ENCODE assay signal across 8 cellular contexts in the genomic region with DNA sequence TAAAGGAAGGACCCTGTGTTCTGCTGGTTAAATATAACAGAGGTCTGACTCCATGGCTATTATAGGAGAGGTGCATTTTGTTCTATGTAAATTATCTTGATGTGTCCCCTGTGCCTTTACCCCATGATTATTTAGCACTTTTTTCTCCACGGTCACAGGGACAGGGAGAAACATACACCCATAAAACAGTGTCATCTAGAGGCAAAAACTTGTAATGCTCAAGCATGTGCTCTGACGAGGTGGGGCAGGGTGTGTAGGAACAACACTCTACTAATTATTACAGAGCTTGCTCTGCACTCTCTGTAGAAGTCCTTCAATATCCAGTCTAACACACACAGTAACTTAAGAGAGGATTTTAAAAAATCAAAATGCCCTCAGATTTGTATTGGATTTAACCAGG.
DNase-seq lines count a peak whose midpoint lies in the region; ATAC-seq and TF ChIP-seq lines count a peak whose summit lies in the region.

No MANE protein-coding gene starts in this region.

- H3K4me1 Mint-ChIP-seq in chondrocyte (ENCODE audit: low read depth) = peaks cover 18% of the 10 kb centered on the region
- H3K4me1 Mint-ChIP-seq in activated CD8-positive, alpha-beta memory T cell treated with anti-CD3 and anti-CD28 coated beads, Interleukin-2, amount 10 ng/mL, durations not matched to agents 7 days and 5 days = no peaks in the 10 kb centered on the region
- H3K4me1 Mint-ChIP-seq in immature natural killer cell = no peaks in the 10 kb centered on the region

- DNase-seq in EH (ENCODE audit: low read depth) = peak; percentile 40
- peak; percentile 9 for DNase-seq in KBM-7
- DNase-seq in chondrocyte (ENCODE audit: low spot score) = no peak
- no peak for DNase-seq in SK-N-DZ (ENCODE audit: low spot score)
- DNase-seq in activated CD8-positive, alpha-beta memory T cell treated with anti-CD3 and anti-CD28 coated beads, Interleukin-2, amount 10 ng/mL, durations not matched to agents 7 days and 5 days = no peak
- DNase-seq in immature natural killer cell = no peak

- no peaks in the 10 kb centered on the region for H3K9me3 ChIP-seq in muscle layer of duodenum (ENCODE audit: control insufficient read depth in 1 of 2, low read length in 2 of 2)

- in situ Hi-C loops in KBM-7 (cut with MboI; ENCODE audit: low pct_unique_long_range_greater_than_20kb, low sequenced_read_pairs) = no loop called here

- no peak overlapping the region for H3K27ac Mint-ChIP-seq in chondrocyte (ENCODE audit: unreplicated experiment)
- no peak overlapping the region for H3K27ac Mint-ChIP-seq in activated CD8-positive, alpha-beta memory T cell treated with anti-CD3 and anti-CD28 coated beads, Interleukin-2, amount 10 ng/mL, durations not matched to agents 7 days and 5 days
- H3K27ac Mint-ChIP-seq in immature natural killer cell = no peak overlapping the region

- no peaks in the 10 kb centered on the region for H3K27me3 Mint-ChIP-seq in chondrocyte (ENCODE audit: low read depth)
- no peaks in the 10 kb centered on the region for H3K27me3 Mint-ChIP-seq in activated CD8-positive, alpha-beta memory T cell treated with anti-CD3 and anti-CD28 coated beads, Interleukin-2, amount 10 ng/mL, durations not matched to agents 7 days and 5 days
- peaks cover 1 to 3% (median 2%) of the 10 kb centered on the region in 3 donors for H3K27me3 Mint-ChIP-seq in immature natural killer cell (ENCODE audit: low read depth in 3 of 3)

- no peak overlapping the region for H3K4me3 ChIP-seq in muscle layer of duodenum (ENCODE audit: low read depth in 1 of 2, low read length in 2 of 2)

- H3K4me3 Mint-ChIP-seq in chondrocyte (ENCODE audit: unreplicated experiment) (no peak overlapping the region), immature natural killer cell (no peak overlapping the region)
- H3K4me3 Mint-ChIP-seq in activated CD8-positive, alpha-beta memory T cell treated with anti-CD3 and anti-CD28 coated beads, Interleukin-2, amount 10 ng/mL, durations not matched to agents 7 days and 5 days = no peak overlapping the region

- no peak for ATAC-seq in GM21515 (IDR thresholded peaks at IDR 0.05; ENCODE audit: unreplicated experiment)
- no peak for ATAC-seq in activated CD8-positive, alpha-beta memory T cell treated with anti-CD3 and anti-CD28 coated beads, Interleukin-2, amount 10 ng/mL, durations not matched to agents 7 days and 5 days

- H3K36me3 Mint-ChIP-seq in chondrocyte (ENCODE audit: low read depth) (peaks cover 1% of the 10 kb centered on the region), immature natural killer cell (no peaks in the 10 kb centered on the region)
- no peaks in the 10 kb centered on the region for H3K36me3 Mint-ChIP-seq in activated CD8-positive, alpha-beta memory T cell treated with anti-CD3 and anti-CD28 coated beads, Interleukin-2, amount 10 ng/mL, durations not matched to agents 7 days and 5 days

- no peaks in the 10 kb centered on the region for H3K36me3 ChIP-seq in muscle layer of duodenum (ENCODE audit: control insufficient read depth in 1 of 2, insufficient read depth in 2 of 2, low read length in 2 of 2)

- peaks cover 0 to 7% of the 10 kb centered on the region in 2 donors for H3K4me1 ChIP-seq in muscle layer of duodenum (ENCODE audit: control insufficient read depth in 1 of 2, insufficient read depth in 2 of 2, low read length in 2 of 2)

- H3K27me3 ChIP-seq in muscle layer of duodenum (ENCODE audit: low read depth, low read length) = no peaks in the 10 kb centered on the region

- H3K9me3 Mint-ChIP-seq in chondrocyte (ENCODE audit: low read depth) = no peaks in the 10 kb centered on the region
- no peaks in the 10 kb centered on the region for H3K9me3 Mint-ChIP-seq in activated CD8-positive, alpha-beta memory T cell treated with anti-CD3 and anti-CD28 coated beads, Interleukin-2, amount 10 ng/mL, durations not matched to agents 7 days and 5 days (ENCODE audit: low read depth)
- no peaks in the 10 kb centered on the region for H3K9me3 Mint-ChIP-seq in immature natural killer cell

- peak overlapping the region; percentile 40 for H3K27ac ChIP-seq in muscle layer of duodenum (ENCODE audit: low read length)

- TF ChIP-seq CTCF in chondrocyte (IDR thresholded peaks at IDR 0.05) = peak; percentile 64

- CTCF ChIA-PET in activated CD8-positive, alpha-beta memory T cell treated with anti-CD3 and anti-CD28 coated beads, Interleukin-2, amount 10 ng/mL, durations not matched to agents 7 days and 5 days (lab: Charles Lee) = no interaction called here

Comparison
In these comparisons a context has a peak if more than half of its experiments do, and no peak if none do; other contexts are left out.
1. DNase-seq: peak in EH (single experiment) and KBM-7 (single experiment); none in chondrocyte (single experiment), SK-N-DZ (single experiment), activated CD8-positive, alpha-beta memory T cell treated with anti-CD3 and anti-CD28 coated beads, Interleukin-2, amount 10 ng/mL, durations not matched to agents 7 days and 5 days (single experiment) and immature natural killer cell (0 of 3).